ENCODE assay signal across 17 cellular contexts in the genomic region with DNA sequence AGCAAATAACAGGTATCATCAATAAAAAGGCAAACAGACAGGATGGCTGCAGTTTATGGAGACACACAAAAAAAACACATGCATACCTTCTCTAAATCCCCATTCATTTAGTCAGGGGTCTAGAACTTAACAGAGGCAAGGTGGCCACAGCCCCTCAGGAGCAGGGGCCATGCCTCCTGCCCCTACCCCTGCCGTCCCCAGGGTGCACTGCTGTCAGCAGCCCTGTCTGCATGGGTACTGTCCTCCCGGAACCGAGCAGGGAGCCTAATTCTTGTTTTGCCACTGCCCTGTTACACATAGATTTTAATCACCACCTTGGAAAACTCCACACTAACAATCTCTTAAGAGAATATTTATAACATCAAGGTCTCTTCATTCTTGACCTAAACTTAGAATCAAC. TPM values are rescaled to one million over a fixed set of nuclear protein-coding genes. Genes with fewer than 3 reads are reported as not detected.
"Had no signal": no experiment of that assay in that cellular context is flagged by ENCODE, and none has a peak within 500 bp of the region (broad histone marks: within the 10 kb centered on the region; RNA-seq: fewer than 3 reads in every experiment).

No MANE protein-coding gene starts in this region.

- H3K9me3 ChIP-seq: heart left ventricle, upper lobe of left lung had no signal

- H3K4me3 ChIP-seq: skin epidermis, upper lobe of left lung had no signal

- H3K27ac Mint-ChIP-seq: activated B cell treated with CpG ODN at 0.5 μM for 24 hours; activated CD4-positive, alpha-beta T cell treated with anti-CD3 and anti-CD28 coated beads, Interleukin-2, amount 10 ng/mL, durations not matched to agents 24 days and 14 days; activated naive CD4-positive, alpha-beta T cell treated with anti-CD3 and anti-CD28 coated beads, Interleukin-2, amount 10 ng/mL, durations not matched to agents 7 days and 5 days; activated T-helper 2 cell treated with anti-CD3 and anti-CD28 coated beads, Interferon-gamma antibody, Interleukin-2, Interleukin-4, amounts not matched to agents 10 μg/mL and 5 μg/mL and 100 μg/mL, durations not matched to agents 14 hours and 24 hours and 36 hours; stimulated activated effector memory CD8-positive, alpha-beta T cell treated with anti-CD3 and anti-CD28 coated beads, Interleukin-12 subunit alpha, Interleukin-12 subunit beta, amount 100 ng/mL, for 72 hours; T-helper 1 cell treated with Interleukin-12 subunit alpha and Interleukin-12 subunit beta and Interleukin-4 antibody, amounts not matched to agents 30 μg/mL and 1 μg/mL, for 36 hours had no signal

- DNase-seq: activated B cell treated with CpG ODN at 0.5 μM for 24 hours; activated CD4-positive, alpha-beta T cell treated with anti-CD3 and anti-CD28 coated beads, Interleukin-2, amount 10 ng/mL, durations not matched to agents 24 days and 14 days; activated naive CD4-positive, alpha-beta T cell treated with anti-CD3 and anti-CD28 coated beads, Interleukin-2, amount 10 ng/mL, durations not matched to agents 7 days and 5 days; activated T-cell treated with anti-CD3 and anti-CD28 coated beads for 4 hours; amniotic stem cell; foreskin melanocyte; heart left ventricle; mammary epithelial cell had no signal

- H3K27ac ChIP-seq: parathyroid adenoma, upper lobe of left lung had no signal

- H3K79me2 ChIP-seq: parathyroid adenoma had no signal

- H3K9ac ChIP-seq: parathyroid adenoma had no signal

- FAIRE-seq: TTC549 had no signal

- H3K4me3 Mint-ChIP-seq: activated B cell treated with CpG ODN at 0.5 μM for 24 hours; activated CD4-positive, alpha-beta T cell treated with anti-CD3 and anti-CD28 coated beads, Interleukin-2, amount 10 ng/mL, durations not matched to agents 24 days and 14 days; activated naive CD4-positive, alpha-beta T cell treated with anti-CD3 and anti-CD28 coated beads, Interleukin-2, amount 10 ng/mL, durations not matched to agents 7 days and 5 days; neural crest cell; stimulated activated effector memory CD8-positive, alpha-beta T cell treated with anti-CD3 and anti-CD28 coated beads, Interleukin-12 subunit alpha, Interleukin-12 subunit beta, amount 100 ng/mL, for 72 hours; T-helper 1 cell treated with Interleukin-12 subunit alpha and Interleukin-12 subunit beta and Interleukin-4 antibody, amounts not matched to agents 30 μg/mL and 1 μg/mL, for 36 hours had no signal

- H3K4me1 ChIP-seq: parathyroid adenoma had no signal

- H3K9me3 Mint-ChIP-seq: activated B cell treated with CpG ODN at 0.5 μM for 24 hours; activated naive CD4-positive, alpha-beta T cell treated with anti-CD3 and anti-CD28 coated beads, Interleukin-2, amount 10 ng/mL, durations not matched to agents 7 days and 5 days; activated T-helper 2 cell treated with anti-CD3 and anti-CD28 coated beads, Interferon-gamma antibody, Interleukin-2, Interleukin-4, amounts not matched to agents 10 μg/mL and 5 μg/mL and 100 μg/mL, durations not matched to agents 14 hours and 24 hours and 36 hours; neural crest cell; stimulated activated effector memory CD8-positive, alpha-beta T cell treated with anti-CD3 and anti-CD28 coated beads, Interleukin-12 subunit alpha, Interleukin-12 subunit beta, amount 100 ng/mL, for 72 hours; T-helper 1 cell treated with Interleukin-12 subunit alpha and Interleukin-12 subunit beta and Interleukin-4 antibody, amounts not matched to agents 30 μg/mL and 1 μg/mL, for 36 hours had no signal

- H2AFZ ChIP-seq: parathyroid adenoma had no signal

- ATAC-seq: stimulated activated effector memory CD8-positive, alpha-beta T cell treated with anti-CD3 and anti-CD28 coated beads, Interleukin-12 subunit alpha, Interleukin-12 subunit beta, amount 100 ng/mL, for 72 hours had no signal

- H3K27me3 ChIP-seq: heart left ventricle, upper lobe of left lung had no signal

- H3K36me3 ChIP-seq: heart left ventricle, upper lobe of left lung had no signal

- H3K36me3 Mint-ChIP-seq: stimulated activated effector memory CD8-positive, alpha-beta T cell treated with anti-CD3 and anti-CD28 coated beads, Interleukin-12 subunit alpha, Interleukin-12 subunit beta, amount 100 ng/mL, for 72 hours had no signal

RNA-seq across cellular contexts. Expression of a gene that starts 39.0 kb away (rescaled TPM):
- total RNA-seq: activated B cell treated with CpG ODN at 0.5 μM for 24 hours; activated CD4-positive, alpha-beta T cell treated with anti-CD3 and anti-CD28 coated beads, Interleukin-2, amount 10 ng/mL, durations not matched to agents 24 days and 14 days; activated CD8-positive, alpha-beta memory T cell treated with anti-CD3 and anti-CD28 coated beads for 36 hours; activated T-helper 2 cell treated with anti-CD3 and anti-CD28 coated beads, Interferon-gamma antibody, Interleukin-2, Interleukin-4, amounts not matched to agents 10 μg/mL and 5 μg/mL and 100 μg/mL, durations not matched to agents 14 hours and 24 hours and 36 hours had no signal
